Comparison of ENCODE assay signal across 12 cellular contexts in the genomic region with DNA sequence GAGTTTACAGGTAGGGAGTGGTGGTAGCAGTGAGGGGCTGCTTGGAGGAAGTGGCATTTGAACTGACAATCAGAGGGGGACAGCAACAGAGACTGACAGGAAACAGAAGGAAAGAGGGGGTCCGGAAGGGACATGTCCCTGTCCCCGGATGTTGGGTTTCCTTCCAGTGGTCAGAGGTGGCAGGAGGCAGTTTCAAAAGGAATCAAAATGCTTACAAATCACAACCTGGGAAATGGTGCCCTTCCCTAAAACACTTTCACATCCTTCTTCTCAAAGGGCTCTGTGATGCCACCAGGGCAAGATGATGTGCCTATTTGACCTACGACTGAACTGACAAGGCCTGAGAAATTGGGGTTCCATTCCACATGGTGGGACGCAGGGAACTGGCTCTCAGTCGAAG. TPM values are rescaled to one million over a fixed set of nuclear protein-coding genes. Genes with fewer than 3 reads are reported as not detected.
DNase-seq lines count a peak whose midpoint lies in the region; ATAC-seq and FAIRE-seq lines count a peak whose summit lies in the region.
"Had no signal": no experiment of that assay in that cellular context is flagged by ENCODE, and none has a peak within 500 bp of the region (broad histone marks: within the 10 kb centered on the region; RNA-seq: fewer than 3 reads in every experiment).

No MANE protein-coding gene starts in this region.

- no peak for ATAC-seq in activated T-helper 17 cell treated with anti-CD3 and anti-CD28 coated beads, Interleukin-2, amount 50 U/mL, for 72 hours (replicated peaks)
- ATAC-seq in HG03565 (IDR thresholded peaks at IDR 0.05; ENCODE audit: unreplicated experiment) (no peak), GM18520 (IDR thresholded peaks at IDR 0.05; ENCODE audit: unreplicated experiment) (no peak)

- H3K36me3 ChIP-seq in BLaER1: peaks cover 3% of the 10 kb centered on the region; the same call in 1 of the 2 replicates
- H3K36me3 ChIP-seq: HAP-1, SJSA1 had no signal

- H3K9me3 ChIP-seq in BLaER1: no peaks in the 10 kb centered on the region
- H3K9me3 ChIP-seq: HAP-1, SJSA1 had no signal

- FAIRE-seq in GM18507 (lab: Jason Lieb, UNC): peak; percentile 86
- FAIRE-seq: colon had no signal

- no peaks in the 10 kb centered on the region for H3K27me3 Mint-ChIP-seq in activated T-helper 17 cell treated with anti-CD3 and anti-CD28 coated beads, Interleukin-2, amount 50 U/mL, for 72 hours

- peak overlapping the region; percentile 58 for H3K27ac ChIP-seq in BLaER1
- H3K27ac ChIP-seq: SJSA1 had no signal

- peaks cover 15% of the 10 kb centered on the region for H3K4me1 Mint-ChIP-seq in activated T-helper 17 cell treated with anti-CD3 and anti-CD28 coated beads, Interleukin-2, amount 50 U/mL, for 72 hours

- H3K27ac Mint-ChIP-seq in activated T-helper 17 cell treated with anti-CD3 and anti-CD28 coated beads, Interleukin-2, amount 50 U/mL, for 72 hours: peak overlapping the region; percentile 66

- no peaks in the 10 kb centered on the region for H3K27me3 ChIP-seq in BLaER1
- H3K27me3 ChIP-seq: SJSA1 had no signal

- no peaks in the 10 kb centered on the region for H3K9me3 Mint-ChIP-seq in activated T-helper 17 cell treated with anti-CD3 and anti-CD28 coated beads, Interleukin-2, amount 50 U/mL, for 72 hours

- peak overlapping the region; percentile 88 for H3K4me2 ChIP-seq in BLaER1

- no peaks in the 10 kb centered on the region for H3K36me3 Mint-ChIP-seq in activated T-helper 17 cell treated with anti-CD3 and anti-CD28 coated beads, Interleukin-2, amount 50 U/mL, for 72 hours (ENCODE audit: low read depth)

- no peak for DNase-seq in GM18507 (ENCODE audit: extremely low spot score, insufficient read length, low read depth)
- peak; percentile 33 for DNase-seq in midbrain (lab: John Stamatoyannopoulos, UW)
- DNase-seq in GM19240 (ENCODE audit: insufficient read length, low spot score): no peak
- no peak for DNase-seq in AG08396 (ENCODE audit: low spot score)
- DNase-seq: NCI-H1694 treated with DMSO at 0.1 percent for 48 hours had no signal

- peaks cover 91% of the 10 kb centered on the region for H3K4me1 ChIP-seq in BLaER1
- H3K4me1 ChIP-seq: HAP-1 had no signal

- H3K9ac ChIP-seq in BLaER1: peak overlapping the region; percentile 20; the same call in 1 of the 2 replicates

- no peak overlapping the region for H3K4me3 ChIP-seq in BLaER1
- H3K4me3 ChIP-seq: HAP-1, SJSA1 had no signal

- peak overlapping the region; percentile 11 for H3K4me3 Mint-ChIP-seq in activated T-helper 17 cell treated with anti-CD3 and anti-CD28 coated beads, Interleukin-2, amount 50 U/mL, for 72 hours

- no peaks in the 10 kb centered on the region for H4K20me1 ChIP-seq in BLaER1

RNA-seq across cellular contexts. Expression of gene ADGRG1, which starts 19.7 kb away (rescaled TPM):
- total RNA-seq in activated T-helper 17 cell treated with anti-CD3 and anti-CD28 coated beads, Interleukin-2, amount 50 U/mL, for 72 hours: 10 to 100 TPM; 10.7 to 34.3 TPM

RNA-seq across cellular contexts. Expression of gene ADGRG3, which starts 20.0 kb away (rescaled TPM):
- not detected for total RNA-seq in activated T-helper 17 cell treated with anti-CD3 and anti-CD28 coated beads, Interleukin-2, amount 50 U/mL, for 72 hours
- total RNA-seq: SJSA1 had no signal

RNA-seq across cellular contexts. Expression of gene DRC7, which starts 46.5 kb away (rescaled TPM):
- not detected for total RNA-seq in activated T-helper 17 cell treated with anti-CD3 and anti-CD28 coated beads, Interleukin-2, amount 50 U/mL, for 72 hours
- total RNA-seq: SJSA1 had no signal
